In the genomic region with DNA sequence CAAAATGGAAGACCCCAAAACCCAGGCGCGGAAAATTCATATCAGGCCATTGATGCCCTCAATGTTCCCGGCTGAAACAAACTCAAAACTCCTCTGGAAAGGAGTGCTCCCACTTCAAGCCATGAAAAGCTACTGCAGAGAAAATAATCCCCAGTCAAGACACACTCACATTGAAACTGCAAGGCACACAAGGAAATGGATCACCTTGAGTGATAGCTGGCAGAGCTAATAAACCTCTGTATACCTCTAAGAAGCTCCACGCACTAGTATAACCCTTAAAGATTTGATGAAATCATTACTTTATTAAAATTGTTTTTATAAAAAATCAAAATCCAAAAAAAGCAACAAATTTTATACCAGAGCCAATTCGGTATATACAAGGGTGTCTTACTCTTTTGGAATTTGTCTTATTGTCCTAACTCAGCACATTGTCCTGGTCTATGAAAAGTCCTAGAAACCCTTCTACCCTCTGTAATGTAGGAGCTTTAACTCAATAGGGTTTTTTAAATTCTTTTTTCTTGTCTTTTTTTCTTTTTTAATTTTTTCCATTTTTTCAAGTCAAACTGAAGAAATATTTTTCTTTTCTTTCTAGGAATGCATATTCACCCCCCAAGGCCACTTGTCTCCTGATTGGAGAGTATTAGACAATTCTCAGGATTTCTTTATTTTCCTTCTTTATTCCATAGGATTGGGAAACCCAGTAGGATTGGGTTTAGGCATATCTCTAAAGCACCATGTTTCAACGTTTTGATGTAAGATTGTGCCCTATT, we compare ENCODE assay signal across 1 cellular context.
A peak's percentile ranks its signal among the peaks of the same experiment; 100 is the strongest.
TF ChIP-seq lines count a peak whose summit lies in the region.

No MANE protein-coding gene starts in this region.

TF ChIP-seq in K562, 482 proteins besides CTCF, POLR2A, EP300 and RAD21:
- TF ChIP-seq HNRNPUL1 (IDR thresholded peaks at IDR 0.05; ENCODE audit: low read length) (no peak), ZNF512 (tag; IDR thresholded peaks at IDR 0.05) (peak; percentile 97), ESRRA (IDR thresholded peaks at IDR 0.05; ENCODE audit: borderline replicate concordance, low read depth) (no peak), ZNF766 (CRISPR knock-in tag; conservative IDR thresholded peaks at IDR 0.05) (peak; percentile 57; the same call in 1 of the 2 replicates), C11orf30 (IDR thresholded peaks at IDR 0.05; ENCODE audit: low read depth) (0 out of 2 replicates have a peak, but pooled peaks have one; percentile 22), ZNF197 (CRISPR knock-in tag; IDR thresholded peaks at IDR 0.05; ENCODE audit: low read depth) (no peak), ZNF41 (CRISPR knock-in tag; conservative IDR thresholded peaks at IDR 0.05) (peak; percentile 92)
